Comparison of ENCODE assay signal across 23 cellular contexts in the genomic region with DNA sequence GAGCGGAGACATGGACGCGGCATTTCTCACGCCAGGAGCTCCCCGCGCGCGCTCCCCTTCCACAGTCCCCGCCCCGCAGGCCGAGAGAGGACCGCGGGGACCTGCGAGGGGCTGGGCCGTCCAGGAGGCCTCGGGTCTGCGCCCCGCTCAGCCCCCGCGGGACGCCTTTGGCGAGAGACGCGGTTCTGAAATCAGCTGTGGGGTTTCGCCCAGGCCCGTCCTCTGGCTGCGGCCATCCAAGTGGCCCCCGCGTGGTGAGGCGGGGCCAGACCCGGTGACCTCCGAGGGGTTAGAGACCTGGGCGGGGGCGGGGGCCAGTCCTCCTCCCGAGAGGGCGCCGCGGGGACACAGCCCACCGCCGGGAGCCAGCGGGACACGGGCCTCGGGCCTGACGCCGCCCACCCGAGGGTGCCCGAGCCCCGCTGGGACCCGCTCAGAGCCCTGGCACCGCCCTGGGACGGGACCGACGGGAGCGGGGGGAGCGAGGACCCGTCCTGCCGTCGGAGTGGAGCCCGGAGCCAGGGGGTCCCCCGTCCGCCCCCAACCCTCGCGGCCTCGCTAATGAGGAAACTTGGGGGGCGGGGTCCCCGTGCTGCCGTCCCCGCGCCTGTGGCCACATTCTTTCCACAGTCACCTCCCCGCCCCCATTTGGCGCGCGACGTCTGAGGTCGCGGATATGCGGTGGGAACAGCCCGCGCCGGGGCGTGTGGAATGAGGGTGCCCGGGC. TPM values are rescaled to one million over a fixed set of nuclear protein-coding genes. Genes with fewer than 3 reads are reported as not detected.
A peak's percentile ranks its signal among the peaks of the same experiment; 100 is the strongest.
DNase-seq lines count a peak whose midpoint lies in the region; ATAC-seq, FAIRE-seq and TF ChIP-seq lines count a peak whose summit lies in the region.
"Had no signal": no experiment of that assay in that cellular context is flagged by ENCODE, and none has a peak within 500 bp of the region (broad histone marks: within the 10 kb centered on the region; RNA-seq: fewer than 3 reads in every experiment).

No MANE protein-coding gene starts in this region.

- no peak overlapping the region for H2BK120ac ChIP-seq in neuronal stem cell (ENCODE audit: low read depth, low read length)

- H2BK15ac ChIP-seq in neuronal stem cell (ENCODE audit: low read length) = peak overlapping the region; percentile 49

- no peaks in the 10 kb centered on the region for H3K9me1 ChIP-seq in endothelial cell of umbilical vein (replicated peaks; ENCODE audit: control insufficient read depth, extremely low read depth, insufficient read depth, low read length)

- H4K8ac ChIP-seq in neuronal stem cell (ENCODE audit: low read depth, low read length) = no peak overlapping the region

- H3K79me2 ChIP-seq in endothelial cell of umbilical vein (ENCODE audit: control insufficient read depth, insufficient read depth, low read length) = no peaks in the 10 kb centered on the region

- no peaks in the 10 kb centered on the region for H3K36me3 ChIP-seq in HUES6 (ENCODE audit: control insufficient read depth, insufficient read depth, low read length)
- no peaks in the 10 kb centered on the region for H3K36me3 ChIP-seq in endothelial cell of umbilical vein (ENCODE audit: control insufficient read depth in 2 of 2, extremely low read depth in 1 of 2, insufficient read depth in 2 of 2, low read length in 2 of 2)
- no peaks in the 10 kb centered on the region for H3K36me3 ChIP-seq in neuronal stem cell (replicated peaks in 1 of 2; ENCODE audit: control insufficient read depth in 2 of 2, insufficient read depth in 2 of 2, low read length in 2 of 2)
- H3K36me3 ChIP-seq in right lobe of liver = no peaks in the 10 kb centered on the region
- H3K36me3 ChIP-seq: colonic mucosa had no signal

- H3K9me3 ChIP-seq in A549 (no peaks in the 10 kb centered on the region), HUES6 (ENCODE audit: control insufficient read depth, insufficient read depth, low read depth, low read length) (no peaks in the 10 kb centered on the region), endothelial cell of umbilical vein (replicated peaks; ENCODE audit: control insufficient read depth, insufficient read depth, low read length) (no peaks in the 10 kb centered on the region), neuronal stem cell (replicated peaks in 1 of 2; ENCODE audit: control insufficient read depth in 2 of 2, insufficient read depth in 1 of 2, low read depth in 1 of 2, low read length in 2 of 2) (peaks cover 0 to 4% of the 10 kb centered on the region in 2 donors), right lobe of liver (no peaks in the 10 kb centered on the region)
- H3K9me3 ChIP-seq: colonic mucosa had no signal

- H3K4me2 ChIP-seq in A549 (peak overlapping the region; percentile 30; the same call in 2 of the 3 replicates), endothelial cell of umbilical vein (ENCODE audit: insufficient read depth, low read length) (no peak overlapping the region), neuronal stem cell (ENCODE audit: insufficient read depth, low read length, poor library complexity, severe bottlenecking) (peak overlapping the region; percentile 89)

- H4K91ac ChIP-seq in neuronal stem cell (ENCODE audit: low read depth, low read length, poor library complexity) = no peak overlapping the region

- no peak overlapping the region for H3K4ac ChIP-seq in neuronal stem cell (ENCODE audit: low read length)

- POLR2A ChIA-PET in A549 (lab: Yijun Ruan, JAX) = no interaction called here
- POLR2A ChIA-PET in endothelial cell of umbilical vein (lab: Charles Lee) = no interaction called here

- intact Hi-C loops in endothelial cell of umbilical vein (cut with micrococcal nuclease) = no loop called here
- intact Hi-C loops in right lobe of liver (cut with DNase I) = no loop called here
- intact Hi-C loops in natural killer cell (cut with micrococcal nuclease) = no loop called here

- peak overlapping the region; percentile 70 for H2AK5ac ChIP-seq in neuronal stem cell (ENCODE audit: low read depth, low read length)

- peak overlapping the region; percentile 89 for H3K14ac ChIP-seq in neuronal stem cell (ENCODE audit: low read length)

- H2BK5ac ChIP-seq in neuronal stem cell (ENCODE audit: low read length) = peak overlapping the region; percentile 66

- peak overlapping the region; percentile 95 for H3K18ac ChIP-seq in neuronal stem cell (ENCODE audit: low read length)

- no peak overlapping the region for H3K27ac Mint-ChIP-seq in endothelial cell (ENCODE audit: unreplicated experiment)
- no peak overlapping the region for H3K27ac Mint-ChIP-seq in natural killer cell
- H3K27ac Mint-ChIP-seq: CD4-positive, CD25-positive, alpha-beta regulatory T cell; IgD-negative memory B cell had no signal

- dilution Hi-C loops in endothelial cell of umbilical vein (cut with MboI; ENCODE audit: extremely low pct_ligation_motif_present, low sequenced_read_pairs) = no loop called here

- H3K4me1 Mint-ChIP-seq in endothelial cell (ENCODE audit: unreplicated experiment) (peaks cover 11% of the 10 kb centered on the region), natural killer cell (no peaks in the 10 kb centered on the region)

- no peak overlapping the region for H2BK12ac ChIP-seq in neuronal stem cell (ENCODE audit: low read length)

- BruUV-seq in endothelial cell of umbilical vein (replicated peaks; lab: Mats Ljungman, UMichigan) = no TSS peak

- H3K27ac ChIP-seq in A549 (no peak overlapping the region), HUES6 (ENCODE audit: low read depth, low read length) (no peak overlapping the region), endothelial cell of umbilical vein (ENCODE audit: insufficient read depth, low read depth, low read length) (no peak overlapping the region), neuronal stem cell (replicated peaks; ENCODE audit: low read length) (no peak overlapping the region), right lobe of liver (no peak overlapping the region)
- H3K27ac ChIP-seq: colonic mucosa, epithelial cell of prostate, foreskin keratinocyte had no signal

- no peaks in the 10 kb centered on the region for H3K36me3 Mint-ChIP-seq in endothelial cell (ENCODE audit: low read depth, unreplicated experiment)
- H3K36me3 Mint-ChIP-seq in natural killer cell = no peaks in the 10 kb centered on the region
- H3K36me3 Mint-ChIP-seq: CD4-positive, CD25-positive, alpha-beta regulatory T cell; IgD-negative memory B cell had no signal

- peak overlapping the region; percentile 73 for H3K23ac ChIP-seq in neuronal stem cell (ENCODE audit: low read depth, low read length, poor library complexity)

- H3K9ac ChIP-seq in HUES6 (ENCODE audit: low read length) = peak overlapping the region; percentile 20
- H3K9ac ChIP-seq in endothelial cell of umbilical vein (replicated peaks; ENCODE audit: extremely low read depth, insufficient read depth, low read length) = no peak overlapping the region
- H3K9ac ChIP-seq in neuronal stem cell (ENCODE audit: low read depth, low read length, poor library complexity) = peak overlapping the region; percentile 21

- CTCF ChIA-PET in A549 (lab: Yijun Ruan, JAX) (no interaction called here), endothelial cell of umbilical vein (lab: Charles Lee) (no interaction called here)

- no peak for TF ChIP-seq EP300 in A549 (IDR thresholded peaks at IDR 0.05)

- ATAC-seq in A549 = no peak
- no peak for ATAC-seq in right lobe of liver
- ATAC-seq in natural killer cell = no peak
- ATAC-seq: foreskin keratinocyte had no signal

- H2AFZ ChIP-seq in endothelial cell of umbilical vein (ENCODE audit: low read depth, low read length) (no peak overlapping the region), neuronal stem cell (ENCODE audit: low read length) (peak overlapping the region; percentile 35)

- peaks cover 3% of the 10 kb centered on the region for H3K79me1 ChIP-seq in neuronal stem cell (ENCODE audit: low read depth, low read length)

- FAIRE-seq in A549 (lab: Jason Lieb, UNC) (no peak), endothelial cell of umbilical vein (lab: Jason Lieb, UNC) (no peak)
- FAIRE-seq: TTC549 had no signal

- H3K4me3 ChIP-seq in A549 (no peak overlapping the region), HUES6 (ENCODE audit: low read depth, low read length) (peak overlapping the region; percentile 59), endothelial cell of umbilical vein (replicated peaks in 1 of 3; ENCODE audit: insufficient read depth in 1 of 3, low read depth in 1 of 3, low read length in 3 of 3) (no peak overlapping the region), neuronal stem cell (ENCODE audit: low read length in 2 of 2) (peak overlapping the region in 1 of 2 donors; percentile 76), right lobe of liver (no peak overlapping the region)
- H3K4me3 ChIP-seq: colonic mucosa had no signal

- no peak for TF ChIP-seq RAD21 in A549 (conservative IDR thresholded peaks at IDR 0.05 in 1 of 2, IDR thresholded peaks at IDR 0.05 in 1 of 2)

- no peak for TF ChIP-seq CTCF in A549 (IDR thresholded peaks at IDR 0.05)
- no peak for TF ChIP-seq CTCF in endothelial cell of umbilical vein (IDR thresholded peaks at IDR 0.05; ENCODE audit: extremely low read depth in 1 of 2, insufficient read depth in 1 of 2, low read depth in 1 of 2, low read length in 2 of 2)
- no peak for TF ChIP-seq CTCF in endothelial cell (IDR thresholded peaks at IDR 0.05; ENCODE audit: unreplicated experiment)
- TF ChIP-seq CTCF in right lobe of liver (IDR thresholded peaks at IDR 0.05) = no peak
- TF ChIP-seq CTCF in natural killer cell (IDR thresholded peaks at IDR 0.05) = no peak

- no peak for DNase-seq in A549 (ENCODE audit: low read depth in 1 of 2, low spot score in 1 of 2)
- no peak for DNase-seq in endothelial cell of umbilical vein (ENCODE audit: low read depth, low spot score)
- no peak for DNase-seq in neuronal stem cell (ENCODE audit: low spot score)
- DNase-seq in endothelial cell (ENCODE audit: low spot score) = no peak
- no peak for DNase-seq in right lobe of liver
- DNase-seq in NCI-H187 (lab: John Stamatoyannopoulos, UW) = no peak
- no peak for DNase-seq in natural killer cell
- DNase-seq: ACHN; activated CD4-positive, alpha-beta T cell treated with anti-CD3 and anti-CD28 coated beads, Interleukin-2, amount 50 U/mL, for 1 hour; activated naive CD4-positive, alpha-beta T cell treated with anti-CD3 and anti-CD28 coated beads, Interleukin-2, amount 10 ng/mL, durations not matched to agents 7 days and 5 days; activated T-cell treated with anti-CD3 and anti-CD28 coated beads, Interleukin-2, amount 50 U/mL, for 1 hour; CD4-positive, CD25-positive, alpha-beta regulatory T cell; colonic mucosa; DMS53; foreskin keratinocyte; NCI-H1930; NCI-H446 treated with DMSO at 0.1 percent for 48 hours; RPMI8226 had no signal

- H3K4me1 ChIP-seq in A549 (no peaks in the 10 kb centered on the region), HUES6 (ENCODE audit: control insufficient read depth, insufficient read depth, low read length) (peaks cover 35% of the 10 kb centered on the region), endothelial cell of umbilical vein (ENCODE audit: control insufficient read depth, extremely low read depth, insufficient read depth, low read length) (no peaks in the 10 kb centered on the region), neuronal stem cell (ENCODE audit: control insufficient read depth in 2 of 2, insufficient read depth in 1 of 2, low read depth in 1 of 2, low read length in 2 of 2) (peaks cover 0 to 13% of the 10 kb centered on the region in 2 donors), right lobe of liver (peaks cover 0 to 16% (median 0%) of the 10 kb centered on the region in 4 donors)
- H3K4me1 ChIP-seq: colonic mucosa, foreskin keratinocyte had no signal

- WGBS in A549 (ENCODE audit: missing lambda C conversion rate) = 20% methylated on average over 1 of the region's 82 CpGs
- WGBS in neuronal stem cell (ENCODE audit: extremely low coverage in 2 of 2, insufficient read length in 2 of 2, insufficient replicate concordance in 1 of 2), 2 donors = no CpG with 5 or more reads among the region's 82 CpGs
- WGBS in right lobe of liver (ENCODE audit: insufficient coverage, low coverage, low lambda C conversion rate, missing lambda C conversion rate) = no CpG with 5 or more reads among the region's 82 CpGs

- TF ChIP-seq POLR2A in A549 (IDR thresholded peaks at IDR 0.05; ENCODE audit: low read length) (no peak), endothelial cell of umbilical vein (IDR thresholded peaks at IDR 0.05; ENCODE audit: low read depth, low read length) (no peak), right lobe of liver (IDR thresholded peaks at IDR 0.05) (no peak)

- peaks cover 7% of the 10 kb centered on the region for H3K9me3 Mint-ChIP-seq in endothelial cell (ENCODE audit: unreplicated experiment)
- no peaks in the 10 kb centered on the region for H3K9me3 Mint-ChIP-seq in natural killer cell
- H3K9me3 Mint-ChIP-seq: activated naive CD4-positive, alpha-beta T cell treated with anti-CD3 and anti-CD28 coated beads, Interleukin-2, amount 10 ng/mL, durations not matched to agents 7 days and 5 days; IgD-negative memory B cell had no signal

- H3K4me3 Mint-ChIP-seq in endothelial cell (ENCODE audit: unreplicated experiment) = no peak overlapping the region
- H3K4me3 Mint-ChIP-seq in natural killer cell = no peak overlapping the region
- H3K4me3 Mint-ChIP-seq: activated naive CD4-positive, alpha-beta T cell treated with anti-CD3 and anti-CD28 coated beads, Interleukin-2, amount 10 ng/mL, durations not matched to agents 7 days and 5 days; IgD-negative memory B cell had no signal

- peaks cover 53% of the 10 kb centered on the region for H3K27me3 Mint-ChIP-seq in endothelial cell (ENCODE audit: unreplicated experiment)
- H3K27me3 Mint-ChIP-seq in natural killer cell (ENCODE audit: low read depth in 2 of 2) = peaks cover 59 to 70% of the 10 kb centered on the region in 2 donors

- H3K27me3 ChIP-seq in HUES6 (ENCODE audit: control insufficient read depth, insufficient read depth, low read length) (peaks cover 98% of the 10 kb centered on the region), endothelial cell of umbilical vein (ENCODE audit: control insufficient read depth in 2 of 2, insufficient read depth in 2 of 2, low read length in 2 of 2) (peaks cover 56 to 60% of the 10 kb centered on the region in 2 experiments), neuronal stem cell (ENCODE audit: control insufficient read depth in 3 of 3, insufficient read depth in 3 of 3, low read depth in 1 of 3, low read length in 3 of 3) (peaks cover 34 to 96% (median 72%) of the 10 kb centered on the region in 3 experiments), right lobe of liver (peaks cover 8 to 13% of the 10 kb centered on the region in 2 donors)

- peaks cover 2% of the 10 kb centered on the region for H4K20me1 ChIP-seq in endothelial cell of umbilical vein (replicated peaks; ENCODE audit: control insufficient read depth, extremely low read depth, insufficient read depth, low read length)

RNA-seq across cellular contexts. Expression of a gene that starts 6.1 kb away (rescaled TPM):
- polyA plus RNA-seq in A549 (2011; rRNA removed) (not detected in 2 replicates), A549 (2017; fragmentation: RNase III; extraction: RNeasy Plus Mini Kit Qiagen cat#74134 plus additional on column Dnase treatment) (not detected in 3 replicates), endothelial cell of umbilical vein (not detected in 2 replicates)
- polyA plus RNA-seq in A549 (2012; cell fraction: cytosol; rRNA removed) = not detected in 2 replicates
- not detected in 2 replicates for polyA plus RNA-seq in A549 (2012; cell fraction: nucleus; rRNA removed)
- polyA minus RNA-seq in A549 (2011; rRNA and poly(A)+ RNA removed) = not detected in 2 replicates
- total RNA-seq in endothelial cell of umbilical vein (not detected in 2 replicates), endothelial cell (ENCODE audit: unreplicated experiment) (2.5 TPM), right lobe of liver (not detected), natural killer cell (not detected)
- polyA plus RNA-seq in endothelial cell of umbilical vein (2011; cell fraction: cytosol; rRNA removed) = not detected in 2 replicates
- not detected in 2 replicates for polyA plus RNA-seq in endothelial cell of umbilical vein (2011; cell fraction: nucleus; rRNA removed)
- not detected in 2 replicates for polyA plus RNA-seq in endothelial cell of umbilical vein (2012)
- polyA minus RNA-seq in endothelial cell of umbilical vein = not detected in 2 replicates
- not detected for polyA minus RNA-seq in endothelial cell of umbilical vein (2011; cell fraction: cytosol; rRNA and poly(A)+ RNA removed)
- not detected in 2 replicates for polyA minus RNA-seq in endothelial cell of umbilical vein (2011; cell fraction: nucleus; rRNA and poly(A)+ RNA removed)
- polyA plus RNA-seq in neuronal stem cell (2013, experiment 1 of 2) = 10.3 TPM
- polyA plus RNA-seq in neuronal stem cell (2013, experiment 2 of 2) = 10.9 TPM
- total RNA-seq: CD4-positive, CD25-positive, alpha-beta regulatory T cell; foreskin keratinocyte; liver had no signal
- polyA plus RNA-seq: CD4-positive, CD25-positive, alpha-beta regulatory T cell; foreskin keratinocyte; IgD-negative memory B cell; liver had no signal
